ENCODE assay signal across 10 cellular contexts in the genomic region with DNA sequence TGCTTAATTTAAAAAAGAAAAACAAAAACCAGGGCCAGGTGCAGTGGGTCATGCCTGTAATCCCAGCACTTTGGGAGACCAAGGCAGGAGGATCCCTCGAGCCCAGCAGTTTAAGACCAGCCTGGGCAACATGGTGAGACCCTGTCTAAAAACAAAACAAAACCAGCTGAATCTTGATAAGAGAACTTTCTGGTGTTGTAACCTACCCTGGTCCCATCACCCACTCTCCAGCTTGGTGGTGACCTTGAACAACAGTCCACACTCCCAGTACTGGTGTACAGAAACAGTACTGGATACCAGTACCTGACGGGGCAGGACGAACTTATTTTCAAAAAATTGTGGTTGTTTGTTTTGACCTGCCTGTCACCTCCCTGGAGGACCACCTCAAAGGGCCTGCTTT. TPM values are rescaled to one million over a fixed set of nuclear protein-coding genes. Genes with fewer than 3 reads are reported as not detected.
"Had no signal": no experiment of that assay in that cellular context is flagged by ENCODE, and none has a peak within 500 bp of the region (broad histone marks: within the 10 kb centered on the region; RNA-seq: fewer than 3 reads in every experiment).

No MANE protein-coding gene starts in this region.

- H3K4me3 Mint-ChIP-seq: HFFc6 had no signal

- ATAC-seq: HCT116, K562 had no signal

- H3K4me3 ChIP-seq: GM23248, HAP-1, K562 had no signal

- H3K27ac Mint-ChIP-seq: HFFc6 had no signal

- FAIRE-seq: K562 had no signal

- H2AFZ ChIP-seq: GM23248 had no signal

- H3K27ac ChIP-seq: GM23248, HL-60 had no signal

- H3K9ac ChIP-seq: GM23248 had no signal

- H3K9me3 ChIP-seq: HAP-1 had no signal

- DNase-seq: GOT3, H7, HFFc6, KG1 had no signal

- H3K4me1 ChIP-seq: HAP-1 had no signal

RNA-seq across cellular contexts. Expression of a gene that starts 52.5 kb away (rescaled TPM):
- total RNA-seq: HT1080, K562 had no signal
- polyA plus RNA-seq: K562 had no signal
